ENCODE assay signal across 28 cellular contexts in the genomic region with DNA sequence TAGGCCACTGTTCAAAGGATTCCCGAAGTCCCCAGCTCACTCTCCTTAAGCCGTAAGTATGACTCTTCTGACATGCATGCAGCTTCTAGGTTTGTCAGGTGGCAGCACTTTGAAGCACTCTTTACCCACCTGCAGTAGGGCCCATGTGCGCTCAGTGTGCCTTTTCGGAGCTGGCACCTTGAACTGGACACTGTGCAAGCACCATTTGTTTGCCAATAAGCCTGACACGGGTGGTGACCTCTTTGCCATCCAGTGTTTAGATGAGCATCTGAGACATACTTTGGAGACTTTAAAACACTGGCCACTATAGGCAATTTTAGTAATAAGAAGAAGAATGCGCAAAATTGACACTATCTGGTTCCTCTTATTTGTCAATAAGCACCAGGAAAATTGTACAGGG. TPM values are rescaled to one million over a fixed set of nuclear protein-coding genes. Genes with fewer than 3 reads are reported as not detected.
DNase-seq lines count a peak whose midpoint lies in the region; ATAC-seq, FAIRE-seq and TF ChIP-seq lines count a peak whose summit lies in the region.
"Had no signal": no experiment of that assay in that cellular context is flagged by ENCODE, and none has a peak within 500 bp of the region (broad histone marks: within the 10 kb centered on the region; RNA-seq: fewer than 3 reads in every experiment).

No MANE protein-coding gene starts in this region.

- no peak for TF ChIP-seq POLR2A in A549 (IDR thresholded peaks at IDR 0.05; ENCODE audit: low read length)
- TF ChIP-seq POLR2A in testis (IDR thresholded peaks at IDR 0.05): no peak

- H3K27ac ChIP-seq in A549 (peak overlapping the region; percentile 41 to 65; a peak in 5 of 6 replicates), mesenchymal stem cell (ENCODE audit: low read length, poor library complexity, severe bottlenecking) (no peak overlapping the region), osteoblast (ENCODE audit: low read depth, low read length) (no peak overlapping the region), testis (no peak overlapping the region)
- H3K27ac ChIP-seq: C4-2B had no signal

- CTCF ChIA-PET in A549 (lab: Yijun Ruan, JAX): interaction anchor here (1.0 to 2.1 kb wide), 5 partner anchors 10 to 260 kb away, joined by 3 to 10 read pairs (median 3); no protein-coding TSS in a partner anchor

- H3K4me1 Mint-ChIP-seq in CD14-positive monocyte: peaks cover 60% of the 10 kb centered on the region
- H3K4me1 Mint-ChIP-seq: CD8-positive, alpha-beta memory T cell had no signal

- H3K14ac ChIP-seq in mesenchymal stem cell (ENCODE audit: low read length in 2 of 2): peak overlapping the region in 1 of 2 experiments; percentile 46

- no peaks in the 10 kb centered on the region for H3K79me2 ChIP-seq in osteoblast (ENCODE audit: insufficient read depth, low read length)

- TF ChIP-seq CTCF in A549 (IDR thresholded peaks at IDR 0.05) (no peak), CD14-positive monocyte (IDR thresholded peaks at IDR 0.05) (no peak), osteoblast (IDR thresholded peaks at IDR 0.05; ENCODE audit: extremely low read depth, low read depth, low read length) (no peak), testis (IDR thresholded peaks at IDR 0.05) (no peak)

- no peak overlapping the region for H2BK15ac ChIP-seq in mesenchymal stem cell (ENCODE audit: low read depth, poor library complexity, severe bottlenecking)

- no peak for ATAC-seq in A549
- ATAC-seq in GM21825 (IDR thresholded peaks at IDR 0.05; ENCODE audit: unreplicated experiment): no peak
- ATAC-seq: GM12878 had no signal

- no peaks in the 10 kb centered on the region for H4K20me1 ChIP-seq in osteoblast (ENCODE audit: insufficient read depth, low read length)
- H4K20me1 ChIP-seq: BLaER1 treated with 17β-estradiol and CSF1 and Interleukin-3, amounts not matched to agents 10 nM and 100 nM had no signal

- DNase-seq in A549 (ENCODE audit: low read depth in 1 of 2, low spot score in 1 of 2) (no peak), CD14-positive monocyte (ENCODE audit: low spot score) (no peak), mesenchymal stem cell (no peak), osteoblast (ENCODE audit: insufficient read length, low spot score, missing footprints) (peak; percentile 68), testis (no peak), superior temporal gyrus (ENCODE audit: extremely low spot score) (no peak), MG63 (no peak)
- DNase-seq: 8988T; AML-193; CD4-positive, alpha-beta memory T cell; CD4-positive, CD25-positive, alpha-beta regulatory T cell; CD8-positive, alpha-beta memory T cell; COR-L47; DMS 273 treated with DMSO at 0.1 percent for 48 hours; DMS153; DMS53; DMS79; DND-41; GDM1 had no signal

- peaks cover 0 to 3% (median 0%) of the 10 kb centered on the region in 7 donors for H3K9me3 Mint-ChIP-seq in CD14-positive monocyte
- H3K9me3 Mint-ChIP-seq: CD8-positive, alpha-beta memory T cell had no signal

- H3K27me3 ChIP-seq in mesenchymal stem cell (ENCODE audit: control insufficient read depth in 1 of 2, insufficient read depth in 1 of 2, low read length in 2 of 2) (no peaks in the 10 kb centered on the region), osteoblast (ENCODE audit: insufficient read depth, low read length) (no peaks in the 10 kb centered on the region), testis (no peaks in the 10 kb centered on the region), MG63 (no peaks in the 10 kb centered on the region)
- H3K27me3 ChIP-seq: BLaER1 treated with 17β-estradiol and CSF1 and Interleukin-3, amounts not matched to agents 10 nM and 100 nM had no signal

- H3K4ac ChIP-seq in mesenchymal stem cell (ENCODE audit: low read depth in 1 of 2, low read length in 2 of 2): no peak overlapping the region

- no peaks in the 10 kb centered on the region for H3K36me3 ChIP-seq in mesenchymal stem cell (ENCODE audit: control insufficient read depth in 1 of 2, insufficient read depth in 2 of 2, low read depth in 1 of 2, low read length in 2 of 2)
- no peaks in the 10 kb centered on the region for H3K36me3 ChIP-seq in osteoblast (ENCODE audit: insufficient read depth, low read length)
- no peaks in the 10 kb centered on the region for H3K36me3 ChIP-seq in testis (ENCODE audit: low read depth, missing control alignments)
- no peaks in the 10 kb centered on the region for H3K36me3 ChIP-seq in MG63
- H3K36me3 ChIP-seq: BLaER1 treated with 17β-estradiol and CSF1 and Interleukin-3, amounts not matched to agents 10 nM and 100 nM had no signal

- no peak overlapping the region for H3K4me3 Mint-ChIP-seq in CD14-positive monocyte
- H3K4me3 Mint-ChIP-seq: B cell; CD4-positive, alpha-beta memory T cell; CD8-positive, alpha-beta memory T cell had no signal

- no peak overlapping the region for H3K4me2 ChIP-seq in A549
- no peak overlapping the region for H3K4me2 ChIP-seq in mesenchymal stem cell (ENCODE audit: low read length, poor library complexity, severe bottlenecking)
- no peak overlapping the region for H3K4me2 ChIP-seq in osteoblast (ENCODE audit: insufficient read depth, low read length)

- peak overlapping the region in 1 of 2 experiments; percentile 43 for H3K18ac ChIP-seq in mesenchymal stem cell (ENCODE audit: low read depth in 1 of 2, low read length in 2 of 2)

- intact Hi-C loops in CD14-positive monocyte (cut with micrococcal nuclease): loop anchor here (5.0 to 10.0 kb wide), 4 partner anchors 35 to 73 kb away; partner anchors contain the start of gene PTPN12 (in 1 of the 2)
- intact Hi-C loops in testis (cut with DNase I; ENCODE audit: low total_unique reads): no loop called here

- TF ChIP-seq RAD21 in A549 (conservative IDR thresholded peaks at IDR 0.05 in 1 of 2, IDR thresholded peaks at IDR 0.05 in 1 of 2): no peak

- POLR2A ChIA-PET in A549 (lab: Yijun Ruan, JAX): interaction anchor here (0.6 kb wide), 1 partner anchor 66 kb away, joined by 3 read pairs; no protein-coding TSS in a partner anchor

- no peak overlapping the region for H4K91ac ChIP-seq in mesenchymal stem cell (ENCODE audit: low read length)

- no peak overlapping the region for H2BK120ac ChIP-seq in mesenchymal stem cell (ENCODE audit: low read depth, low read length)

- 88% methylated on average over 6 of the region's 6 CpGs for WGBS in A549 (ENCODE audit: missing lambda C conversion rate)
- 96% methylated on average over 6 of the region's 6 CpGs for WGBS in mesenchymal stem cell
- 93 to 94% methylated on average over 6 of the region's 6 CpGs for WGBS in testis, 2 donors

- H3K79me1 ChIP-seq in mesenchymal stem cell (replicated peaks; ENCODE audit: low read length, poor library complexity, severe bottlenecking): no peaks in the 10 kb centered on the region

- H2BK5ac ChIP-seq in mesenchymal stem cell (ENCODE audit: low read depth, low read length, poor library complexity, severe bottlenecking): no peak overlapping the region

- H3K27ac Mint-ChIP-seq in CD14-positive monocyte: peak overlapping the region in 4 of 7 donors; percentile 12 to 84 (median 66)
- H3K27ac Mint-ChIP-seq: B cell; CD4-positive, alpha-beta memory T cell; CD4-positive, CD25-positive, alpha-beta regulatory T cell; CD8-positive, alpha-beta memory T cell had no signal

- H3K23ac ChIP-seq in mesenchymal stem cell (ENCODE audit: low read length in 2 of 2): no peak overlapping the region

- no peak overlapping the region for H3K4me3 ChIP-seq in A549
- no peak overlapping the region for H3K4me3 ChIP-seq in mesenchymal stem cell (ENCODE audit: insufficient read depth in 1 of 2, low read depth in 1 of 2, low read length in 2 of 2)
- H3K4me3 ChIP-seq in osteoblast (ENCODE audit: insufficient read depth, low read length): no peak overlapping the region
- no peak overlapping the region for H3K4me3 ChIP-seq in testis
- H3K4me3 ChIP-seq in MG63: no peak overlapping the region
- H3K4me3 ChIP-seq: BLaER1 treated with 17β-estradiol and CSF1 and Interleukin-3, amounts not matched to agents 10 nM and 100 nM; GM12878 had no signal

- TF ChIP-seq EP300 in A549 (IDR thresholded peaks at IDR 0.05): no peak

- H2AFZ ChIP-seq in mesenchymal stem cell (ENCODE audit: low read depth, low read length) (no peak overlapping the region), osteoblast (ENCODE audit: low read length) (no peak overlapping the region)

- H2AK5ac ChIP-seq in mesenchymal stem cell (ENCODE audit: low read length, severe bottlenecking): no peak overlapping the region

- H3K9me3 ChIP-seq in A549 (no peaks in the 10 kb centered on the region), mesenchymal stem cell (ENCODE audit: control insufficient read depth, low read length) (no peaks in the 10 kb centered on the region), osteoblast (ENCODE audit: low read depth, low read length) (no peaks in the 10 kb centered on the region), testis (no peaks in the 10 kb centered on the region), MG63 (no peaks in the 10 kb centered on the region)
- H3K9me3 ChIP-seq: BLaER1 treated with 17β-estradiol and CSF1 and Interleukin-3, amounts not matched to agents 10 nM and 100 nM had no signal

- no peak overlapping the region for H3K9ac ChIP-seq in mesenchymal stem cell (ENCODE audit: low read length)
- H3K9ac ChIP-seq: BLaER1 treated with 17β-estradiol and CSF1 and Interleukin-3, amounts not matched to agents 10 nM and 100 nM had no signal

- peak overlapping the region; percentile 60 for H4K8ac ChIP-seq in mesenchymal stem cell (ENCODE audit: low read length)

- FAIRE-seq in A549 (lab: Jason Lieb, UNC): no peak
- FAIRE-seq: A204.1, GM12878, GM12892, GM18507 had no signal

- H2BK12ac ChIP-seq in mesenchymal stem cell (ENCODE audit: low read length in 2 of 2): no peak overlapping the region

- no peaks in the 10 kb centered on the region for H3K36me3 Mint-ChIP-seq in CD14-positive monocyte
- H3K36me3 Mint-ChIP-seq: CD4-positive, alpha-beta memory T cell; CD4-positive, CD25-positive, alpha-beta regulatory T cell; CD8-positive, alpha-beta memory T cell had no signal

- peaks cover 0 to 4% (median 0%) of the 10 kb centered on the region in 3 donors for H3K27me3 Mint-ChIP-seq in CD14-positive monocyte (ENCODE audit: low read depth in 3 of 3)
- H3K27me3 Mint-ChIP-seq: B cell; CD4-positive, CD25-positive, alpha-beta regulatory T cell; CD8-positive, alpha-beta memory T cell had no signal

- H3K4me1 ChIP-seq in A549 (peaks cover 68% of the 10 kb centered on the region), mesenchymal stem cell (ENCODE audit: control insufficient read depth, insufficient read depth, low read depth, low read length) (no peaks in the 10 kb centered on the region), osteoblast (ENCODE audit: insufficient read depth, low read length) (no peaks in the 10 kb centered on the region), testis (no peaks in the 10 kb centered on the region)

RNA-seq across cellular contexts. Expression of gene GSAP, which starts 45.7 kb away (rescaled TPM):
- 18.6 and 22.6 TPM in 2 replicates for polyA plus RNA-seq in A549 (2011; rRNA removed)
- polyA plus RNA-seq in A549 (2012; cell fraction: cytosol; rRNA removed): 1.7 and 2.0 TPM in 2 replicates
- polyA plus RNA-seq in A549 (2012; cell fraction: nucleus; rRNA removed): 3.5 and 6.0 TPM in 2 replicates
- polyA plus RNA-seq in A549 (2017; fragmentation: RNase III; extraction: RNeasy Plus Mini Kit Qiagen cat#74134 plus additional on column Dnase treatment): 4.1 to 4.9 TPM (median 4.7 TPM) in 3 replicates
- polyA minus RNA-seq in A549 (2011; rRNA and poly(A)+ RNA removed): 12.5 and 14.1 TPM in 2 replicates
- 10 to 100 TPM; 19.1 to 35.6 TPM for polyA plus RNA-seq in CD14-positive monocyte
- polyA plus RNA-seq in mesenchymal stem cell (2013, experiment 1 of 2): 1.2 TPM
- 1.1 TPM for polyA plus RNA-seq in mesenchymal stem cell (2013, experiment 2 of 2)
- 10.6 and 13.0 TPM in 2 replicates for total RNA-seq in osteoblast
- total RNA-seq in testis: 10 to 100 TPM; 14.6 to 16.2 TPM
- 6.0 TPM for polyA plus RNA-seq in testis (ENCODE audit: insufficient read depth, low read depth, low replicate concordance)
- 0.74 and 2.3 TPM in 2 replicates for total RNA-seq in MG63 (2014; rRNA removed; shearing (Covaris generic); ENCODE audit: low replicate concordance)
- total RNA-seq: G401 had no signal

Comparison
In these comparisons a context has a peak if more than half of its experiments do, and no peak if none do; other contexts are left out.
1. H3K27ac ChIP-seq: peak in A549 (2 of 2); none in mesenchymal stem cell (single experiment), osteoblast (single experiment) and testis (0 of 2).